In genomic region chr4:152168960-152169616, GRCh38 we compare ENCODE assay signal across 23 cellular contexts.
DNase-seq lines count a peak whose midpoint lies in the region; ATAC-seq and TF ChIP-seq lines count a peak whose summit lies in the region.
"Had no signal": no experiment of that assay in that cellular context is flagged by ENCODE, and none has a peak within 500 bp of the region (broad histone marks: within the 10 kb centered on the region; RNA-seq: fewer than 3 reads in every experiment).

No MANE protein-coding gene starts in this region.

- no peaks in the 10 kb centered on the region for H3K27me3 Mint-ChIP-seq in WTC11 (ENCODE audit: low read depth)
- H3K27me3 Mint-ChIP-seq in activated T-helper 17 cell treated with anti-CD3 and anti-CD28 coated beads, Interleukin-2, amount 50 U/mL, for 72 hours: no peaks in the 10 kb centered on the region

- H3K27ac ChIP-seq in foreskin keratinocyte (no peak overlapping the region), smooth muscle cell (ENCODE audit: low read depth) (no peak overlapping the region)
- H3K27ac ChIP-seq: 22Rv1, GM23248, SJSA1 had no signal

- CTCF ChIA-PET in WTC11 (lab: Charles Lee): interaction anchor here (0.8 to 2.0 kb wide), 3 partner anchors 10 to 123 kb away, joined by 3 to 9 read pairs (median 4); no protein-coding TSS in a partner anchor

- H3K27me3 ChIP-seq in foreskin keratinocyte: peaks cover 6% of the 10 kb centered on the region
- peaks cover 5% of the 10 kb centered on the region for H3K27me3 ChIP-seq in smooth muscle cell (ENCODE audit: low read depth)
- H3K27me3 ChIP-seq: BE2C, MG63, SJSA1 had no signal

- H3K4me1 ChIP-seq in foreskin keratinocyte (no peaks in the 10 kb centered on the region), smooth muscle cell (ENCODE audit: low read depth) (no peaks in the 10 kb centered on the region)
- H3K4me1 ChIP-seq: SJSA1 had no signal

- TF ChIP-seq CTCF in WTC11 (IDR thresholded peaks at IDR 0.05) (no peak), foreskin keratinocyte (conservative IDR thresholded peaks at IDR 0.05) (peak; percentile 12), smooth muscle cell (IDR thresholded peaks at IDR 0.05; ENCODE audit: borderline replicate concordance, insufficient read depth, poor library complexity, severe bottlenecking) (no peak)

- 76% methylated on average over 5 of the region's 5 CpGs for WGBS in smooth muscle cell (ENCODE audit: low lambda C conversion rate)

- no peaks in the 10 kb centered on the region for H3K79me2 ChIP-seq in smooth muscle cell (ENCODE audit: low read depth)

- peak; percentile 62 for ATAC-seq in WTC11
- no peak for ATAC-seq in foreskin keratinocyte
- ATAC-seq in activated T-helper 17 cell treated with anti-CD3 and anti-CD28 coated beads, Interleukin-2, amount 50 U/mL, for 72 hours (replicated peaks): no peak
- ATAC-seq: HCT116 had no signal

- H2AFZ ChIP-seq in smooth muscle cell (ENCODE audit: low read depth): no peak overlapping the region
- H2AFZ ChIP-seq: GM23248 had no signal

- no peak overlapping the region for H3K4me3 ChIP-seq in smooth muscle cell
- H3K4me3 ChIP-seq: GM23248, MG63, SJSA1 had no signal

- H3K4me1 Mint-ChIP-seq in WTC11: peaks cover 28% of the 10 kb centered on the region
- H3K4me1 Mint-ChIP-seq in activated T-helper 17 cell treated with anti-CD3 and anti-CD28 coated beads, Interleukin-2, amount 50 U/mL, for 72 hours: peaks cover 6% of the 10 kb centered on the region
- H3K4me1 Mint-ChIP-seq: CD4-positive, CD25-positive, alpha-beta regulatory T cell had no signal

- no peaks in the 10 kb centered on the region for H3K36me3 ChIP-seq in smooth muscle cell (ENCODE audit: low read depth)
- H3K36me3 ChIP-seq: BE2C, MG63, SJSA1 had no signal

- no peak overlapping the region for H3K4me3 Mint-ChIP-seq in WTC11
- H3K4me3 Mint-ChIP-seq in activated T-helper 17 cell treated with anti-CD3 and anti-CD28 coated beads, Interleukin-2, amount 50 U/mL, for 72 hours: no peak overlapping the region
- H3K4me3 Mint-ChIP-seq: CD4-positive, CD25-positive, alpha-beta regulatory T cell had no signal

- H3K9me3 ChIP-seq in smooth muscle cell (replicated peaks; ENCODE audit: low read depth): no peaks in the 10 kb centered on the region
- H3K9me3 ChIP-seq: BE2C, MG63, SJSA1 had no signal

- no peak overlapping the region for H3K27ac Mint-ChIP-seq in WTC11
- no peak overlapping the region for H3K27ac Mint-ChIP-seq in activated T-helper 17 cell treated with anti-CD3 and anti-CD28 coated beads, Interleukin-2, amount 50 U/mL, for 72 hours

- no peak overlapping the region for H3K4me2 ChIP-seq in smooth muscle cell

- H4K20me1 ChIP-seq in smooth muscle cell (ENCODE audit: low read depth): no peaks in the 10 kb centered on the region

- no peak overlapping the region for H3K9ac ChIP-seq in smooth muscle cell (ENCODE audit: low read depth)
- H3K9ac ChIP-seq: GM23248 had no signal

- POLR2A ChIA-PET in WTC11 (lab: Charles Lee): no interaction called here

- DNase-seq in NCI-H82 (lab: John Stamatoyannopoulos, UW) (peak; percentile 5), NCI-H82 treated with DMSO at 0.1 percent for 48 hours (lab: John Stamatoyannopoulos, UW; ENCODE audit: unreplicated experiment) (no peak), WTC11 (ENCODE audit: low spot score) (no peak), foreskin keratinocyte (no peak), smooth muscle cell (lab: John Stamatoyannopoulos, UW; ENCODE audit: unreplicated experiment) (no peak)
- no peak for DNase-seq in stimulated activated CD4-positive, alpha-beta T cell treated with anti-CD3 and anti-CD28 coated beads, Interleukin-2, amount 100 ng/mL, for 24 hours
- DNase-seq: ACHN; BE2C; CD4-positive, CD25-positive, alpha-beta regulatory T cell; GM23248; KBM-7; MG63; NCI-H1105 treated with DMSO at 0.1 percent for 48 hours; NCI-H146; NCI-H2029; NCI-H446; NCI-H774; Right ventricle myocardium superior; RPMI8226 had no signal

- no peaks in the 10 kb centered on the region for H3K36me3 Mint-ChIP-seq in WTC11
- H3K36me3 Mint-ChIP-seq in activated T-helper 17 cell treated with anti-CD3 and anti-CD28 coated beads, Interleukin-2, amount 50 U/mL, for 72 hours (ENCODE audit: low read depth): no peaks in the 10 kb centered on the region
- H3K36me3 Mint-ChIP-seq: CD4-positive, CD25-positive, alpha-beta regulatory T cell had no signal

- H3K9me3 Mint-ChIP-seq in WTC11: no peaks in the 10 kb centered on the region
- no peaks in the 10 kb centered on the region for H3K9me3 Mint-ChIP-seq in activated T-helper 17 cell treated with anti-CD3 and anti-CD28 coated beads, Interleukin-2, amount 50 U/mL, for 72 hours

- H3F3A ChIP-seq in smooth muscle cell (ENCODE audit: low read depth): no peaks in the 10 kb centered on the region

TF ChIP-seq in WTC11, 78 proteins besides CTCF, POLR2A, EP300 and RAD21 (continues in another document):
- no peak for TF ChIP-seq ZNF532 (CRISPR knock-in tag; IDR thresholded peaks at IDR 0.05; ENCODE audit: borderline replicate concordance)
- no peak for TF ChIP-seq ZBTB21 (CRISPR knock-in tag; IDR thresholded peaks at IDR 0.05; ENCODE audit: borderline replicate concordance)
- no peak for TF ChIP-seq IRF1 (CRISPR knock-in tag; IDR thresholded peaks at IDR 0.05)
- no peak for TF ChIP-seq GRHL2 (CRISPR knock-in tag; IDR thresholded peaks at IDR 0.05; ENCODE audit: insufficient replicate concordance, severe bottlenecking)
- no peak for TF ChIP-seq ATF6 (CRISPR knock-in tag; IDR thresholded peaks at IDR 0.05)
- no peak for TF ChIP-seq FOXP4 (CRISPR knock-in tag; IDR thresholded peaks at IDR 0.05)
